19 cellular contexts compared by ENCODE assay signal in the genomic region with DNA sequence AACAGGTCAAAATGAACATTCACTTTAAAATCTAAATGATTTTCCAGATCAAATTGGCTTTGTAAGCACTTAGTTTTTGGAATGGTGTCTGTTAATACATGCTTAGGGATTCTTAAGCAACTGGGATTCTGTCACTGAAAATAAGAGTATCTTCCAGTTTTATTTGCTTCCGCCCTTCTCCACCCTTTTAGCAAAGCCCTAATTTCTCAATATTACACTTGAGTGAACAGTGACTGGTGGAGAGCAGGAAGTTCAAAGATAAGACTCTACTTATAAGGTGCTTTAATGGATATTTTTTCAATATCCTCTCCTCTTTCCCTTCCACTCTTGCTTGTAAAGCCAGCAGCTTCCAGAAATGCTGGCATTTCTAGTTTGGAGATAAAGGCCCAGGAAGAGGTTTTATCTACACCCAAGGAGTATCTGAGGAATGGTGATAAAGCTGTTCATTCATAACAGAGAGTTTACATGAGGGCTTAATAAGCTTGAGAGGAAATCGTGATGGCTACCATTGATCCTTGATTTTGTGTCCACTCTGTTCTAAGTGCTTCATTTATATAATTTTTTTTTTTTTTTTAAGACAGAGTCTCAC.
"Had no signal": no experiment of that assay in that cellular context is flagged by ENCODE, and none has a peak within 500 bp of the region (broad histone marks: within the 10 kb centered on the region; RNA-seq: fewer than 3 reads in every experiment).

No MANE protein-coding gene starts in this region.

- H3K4me1 ChIP-seq: gastrocnemius medialis, heart right ventricle, left ventricle myocardium inferior, neural progenitor cell, right atrium auricular region, uterus had no signal

- H3K27ac ChIP-seq: coronary artery, dorsolateral prefrontal cortex, gastrocnemius medialis, heart right ventricle, left ventricle myocardium inferior, neural progenitor cell, ovary, right atrium auricular region, uterus had no signal

- H3K27me3 Mint-ChIP-seq: type B pancreatic cell had no signal

- H3K4me2 ChIP-seq: neural progenitor cell had no signal

- H3K9ac ChIP-seq: neural progenitor cell had no signal

- H3K4me3 ChIP-seq: coronary artery, dorsolateral prefrontal cortex, gastrocnemius medialis, heart right ventricle, left ventricle myocardium inferior, mucosa of descending colon, neural progenitor cell, ovary, right atrium auricular region, uterus had no signal

- DNase-seq: dorsolateral prefrontal cortex; effector memory CD4-positive, alpha-beta T cell; gastrocnemius medialis; heart right ventricle; immature natural killer cell; left ventricle myocardium inferior; mucosa of descending colon; natural killer cell; nucleus accumbens; ovary; small intestine; stimulated activated CD4-positive, alpha-beta T cell treated with anti-CD3 and anti-CD28 coated beads, Interleukin-2, amount 100 ng/mL, for 48 hours; stimulated activated naive CD4-positive, alpha-beta T cell treated with Interleukin-2 at 50 U/mL for 16 hours; uterus had no signal

- H3K27ac Mint-ChIP-seq: immature natural killer cell, natural killer cell, neural progenitor cell, type B pancreatic cell had no signal

- H3K36me3 ChIP-seq: gastrocnemius medialis, heart right ventricle, left ventricle myocardium inferior, neural progenitor cell, ovary, right atrium auricular region, uterus had no signal

- H3K4me3 Mint-ChIP-seq: immature natural killer cell, natural killer cell, neural progenitor cell, type B pancreatic cell had no signal

- H2AFZ ChIP-seq: neural progenitor cell had no signal

- H3K27me3 ChIP-seq: gastrocnemius medialis, heart right ventricle, neural progenitor cell, ovary, right atrium auricular region, uterus had no signal

- H3K9me3 ChIP-seq: gastrocnemius medialis, heart right ventricle, left ventricle myocardium inferior, ovary, right atrium auricular region, uterus had no signal

- ATAC-seq: esophagus mucosa, gastrocnemius medialis, heart right ventricle, mucosa of descending colon, natural killer cell had no signal

- H3K4me1 Mint-ChIP-seq: immature natural killer cell, natural killer cell, neural progenitor cell had no signal

- H3K36me3 Mint-ChIP-seq: immature natural killer cell, natural killer cell, neural progenitor cell, type B pancreatic cell had no signal

- H3K9me3 Mint-ChIP-seq: neural progenitor cell, type B pancreatic cell had no signal
